ENCODE assay signal across 20 cellular contexts in genomic region chr18:29430416-29430815, GRCh38.
"Had no signal": no experiment of that assay in that cellular context is flagged by ENCODE, and none has a peak within 500 bp of the region (broad histone marks: within the 10 kb centered on the region; RNA-seq: fewer than 3 reads in every experiment).

No MANE protein-coding gene starts in this region.

- H3K36me3 ChIP-seq: brain microvascular endothelial cell, esophagus muscularis mucosa, heart left ventricle, sigmoid colon, upper lobe of left lung had no signal

- H3K9me3 ChIP-seq: sigmoid colon had no signal

- H3K4me3 ChIP-seq: esophagus muscularis mucosa, heart left ventricle, sigmoid colon, upper lobe of left lung had no signal

- H3K27me3 Mint-ChIP-seq: activated naive CD4-positive, alpha-beta T cell treated with anti-CD3 and anti-CD28 coated beads, Interleukin-2, amount 50 U/mL, for 24 hours; dendritic cell treated with granulocyte-macrophage colony-stimulating factor and Interleukin-4, amounts not matched to agents 40 ng/mL and 50 ng/mL, for 4 days; stimulated activated naive CD8-positive, alpha-beta T cell treated with anti-CD3 and anti-CD28 coated beads, Interleukin-15, Interleukin-2, amounts not matched to agents 100 ng/mL and 50 ng/mL, for 24 hours had no signal

- H3K27ac ChIP-seq: brain microvascular endothelial cell, esophagus muscularis mucosa, heart left ventricle, sigmoid colon, upper lobe of left lung had no signal

- H3K36me3 Mint-ChIP-seq: activated naive CD4-positive, alpha-beta T cell treated with anti-CD3 and anti-CD28 coated beads, Interleukin-2, amount 50 U/mL, for 24 hours had no signal

- H3K4me1 Mint-ChIP-seq: activated naive CD4-positive, alpha-beta T cell treated with anti-CD3 and anti-CD28 coated beads, Interleukin-2, amount 50 U/mL, for 24 hours; nephron had no signal

- H3K4me3 Mint-ChIP-seq: activated naive CD4-positive, alpha-beta T cell treated with anti-CD3 and anti-CD28 coated beads, Interleukin-2, amount 50 U/mL, for 24 hours; dendritic cell treated with granulocyte-macrophage colony-stimulating factor and Interleukin-4, amounts not matched to agents 40 ng/mL and 50 ng/mL, for 4 days; nephron; stimulated activated naive CD8-positive, alpha-beta T cell treated with anti-CD3 and anti-CD28 coated beads, Interleukin-15, Interleukin-2, amounts not matched to agents 100 ng/mL and 50 ng/mL, for 24 hours had no signal

- DNase-seq: activated CD4-positive, alpha-beta T cell treated with anti-CD3 and anti-CD28 coated beads, Interleukin-2, amount 50 U/mL, for 4 hours; activated CD4-positive, CD25-positive, alpha-beta regulatory T cell treated with anti-CD3 and anti-CD28 coated beads, Interleukin-2, amount 50 U/mL, for 72 hours; activated T-cell treated with anti-CD3 and anti-CD28 coated beads, Interleukin-2, amount 50 U/mL, for 1 hour; amygdala; brain microvascular endothelial cell; cerebellar nuclear complex; foreskin melanocyte; heart left ventricle; mammary epithelial cell; occipital lobe; sigmoid colon; stimulated activated CD4-positive, alpha-beta T cell treated with anti-CD3 and anti-CD28 coated beads, Interleukin-4, amount 100 ng/mL, for 1 hour; stimulated activated CD8-positive, alpha-beta memory T cell treated with anti-CD3 and anti-CD28 coated beads, Interleukin-4, amount 100 ng/mL, for 48 hours; upper lobe of left lung had no signal

- H3K4me1 ChIP-seq: esophagus muscularis mucosa, heart left ventricle, sigmoid colon, upper lobe of left lung had no signal

- ATAC-seq: heart left ventricle, left lobe of liver had no signal

- H3K27ac Mint-ChIP-seq: activated naive CD4-positive, alpha-beta T cell treated with anti-CD3 and anti-CD28 coated beads, Interleukin-2, amount 50 U/mL, for 24 hours; dendritic cell treated with granulocyte-macrophage colony-stimulating factor and Interleukin-4, amounts not matched to agents 40 ng/mL and 50 ng/mL, for 4 days; nephron; stimulated activated naive CD8-positive, alpha-beta T cell treated with anti-CD3 and anti-CD28 coated beads, Interleukin-15, Interleukin-2, amounts not matched to agents 100 ng/mL and 50 ng/mL, for 24 hours had no signal
